ENCODE assay signal across 1 cellular context in genomic region chr22:39401301-39401631, GRCh38.
TF ChIP-seq lines count a peak whose summit lies in the region.

No MANE protein-coding gene starts in this region.

TF ChIP-seq in GM23338, 12 proteins besides CTCF, POLR2A, EP300 and RAD21:
- TF ChIP-seq ZNF462 (CRISPR knock-in tag; IDR thresholded peaks at IDR 0.05): no peak
- TF ChIP-seq STAT1 (IDR thresholded peaks at IDR 0.05; ENCODE audit: unreplicated experiment): no peak
- TF ChIP-seq ZNF114 (CRISPR knock-in tag; IDR thresholded peaks at IDR 0.05): no peak
- TF ChIP-seq POLR2AphosphoS5 (IDR thresholded peaks at IDR 0.05; ENCODE audit: low read depth): no peak
- TF ChIP-seq EZH2 (IDR thresholded peaks at IDR 0.05; ENCODE audit: low read depth, unreplicated experiment): no peak
- TF ChIP-seq JUNB (IDR thresholded peaks at IDR 0.05; ENCODE audit: unreplicated experiment): no peak
- no peak for TF ChIP-seq CREB1 (CRISPR knock-in tag; IDR thresholded peaks at IDR 0.05; ENCODE audit: low read depth)
- no peak for TF ChIP-seq NANOG (IDR thresholded peaks at IDR 0.05; ENCODE audit: borderline replicate concordance)
- TF ChIP-seq EZH2phosphoT487 (IDR thresholded peaks at IDR 0.05; ENCODE audit: unreplicated experiment): no peak
- TF ChIP-seq ZNF331 (CRISPR knock-in tag; IDR thresholded peaks at IDR 0.05; ENCODE audit: low read depth): no peak
- TF ChIP-seq REST (IDR thresholded peaks at IDR 0.05; ENCODE audit: unreplicated experiment): no peak
- no peak for TF ChIP-seq ETS1 (IDR thresholded peaks at IDR 0.05)
